8 cellular contexts compared by ENCODE assay signal in the genomic region with DNA sequence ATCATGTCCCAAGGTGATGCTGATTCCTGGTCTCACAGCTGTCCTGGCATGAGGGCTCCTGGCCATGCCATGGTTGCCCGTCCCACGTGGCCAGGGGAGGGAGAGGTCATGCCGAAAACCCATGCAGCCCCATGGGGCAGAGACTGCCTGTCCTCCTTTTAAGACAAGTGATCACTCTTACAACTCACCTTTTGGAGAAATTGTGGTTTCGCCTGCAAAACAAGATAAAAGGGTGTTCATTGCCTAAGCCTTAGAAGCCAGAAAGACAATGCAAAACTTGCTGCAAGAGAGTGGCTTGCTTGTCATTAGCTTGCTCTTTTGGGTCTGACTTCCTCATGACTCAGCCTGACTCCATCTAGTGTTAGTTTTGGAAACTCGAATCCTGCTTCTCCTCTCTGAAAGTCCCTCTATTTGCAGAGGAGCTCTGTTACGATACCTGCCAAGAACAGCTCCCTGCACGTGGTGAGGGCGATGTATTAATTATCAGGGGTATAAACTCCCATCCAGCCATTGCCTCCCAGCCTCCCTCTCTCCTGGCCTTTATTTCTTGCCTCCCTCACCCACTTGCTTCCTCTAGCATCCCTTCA. TPM values are rescaled to one million over a fixed set of nuclear protein-coding genes. Genes with fewer than 3 reads are reported as not detected.
DNase-seq lines count a peak whose midpoint lies in the region; ATAC-seq and TF ChIP-seq lines count a peak whose summit lies in the region.

No MANE protein-coding gene starts in this region.

- no peak overlapping the region for H3K4me3 Mint-ChIP-seq in MCF 10A (ENCODE audit: unreplicated experiment)
- no peak overlapping the region for H3K4me3 Mint-ChIP-seq in WTC11

- H3K9me3 ChIP-seq in breast epithelium (no peaks in the 10 kb centered on the region), hepatocyte (ENCODE audit: low read depth) (no peaks in the 10 kb centered on the region)

- POLR2A ChIA-PET in MCF 10A (lab: Yijun Ruan, JAX) (interaction anchor here (0.6 kb wide), 1 partner anchor 12 kb away, joined by 3 read pairs; no protein-coding TSS in a partner anchor), WTC11 (lab: Charles Lee) (no interaction called here)

- H3K4me1 ChIP-seq in breast epithelium (no peaks in the 10 kb centered on the region), hepatocyte (ENCODE audit: insufficient read depth) (no peaks in the 10 kb centered on the region)

- no peak overlapping the region for H3K4me2 ChIP-seq in hepatocyte

- H3K4me3 ChIP-seq in breast epithelium (no peak overlapping the region), hepatocyte (no peak overlapping the region)

- H3K27ac ChIP-seq in breast epithelium (no peak overlapping the region), hepatocyte (no peak overlapping the region)

- H3K27ac Mint-ChIP-seq in MCF 10A (ENCODE audit: low read depth, unreplicated experiment) (no peak overlapping the region), WTC11 (no peak overlapping the region)

- H3K27me3 Mint-ChIP-seq in MCF 10A (ENCODE audit: insufficient read depth, unreplicated experiment) (peaks cover 48% of the 10 kb centered on the region), WTC11 (ENCODE audit: low read depth) (peaks cover 4% of the 10 kb centered on the region; the same call in 1 of the 2 replicates)

- H3K27me3 ChIP-seq in breast epithelium (no peaks in the 10 kb centered on the region), hepatocyte (peaks cover 19% of the 10 kb centered on the region)

- TF ChIP-seq CTCF in MCF 10A (IDR thresholded peaks at IDR 0.05; ENCODE audit: unreplicated experiment) (no peak), breast epithelium (IDR thresholded peaks at IDR 0.05) (no peak), WTC11 (IDR thresholded peaks at IDR 0.05) (no peak), hepatocyte (IDR thresholded peaks at IDR 0.05; ENCODE audit: poor library complexity) (peak; percentile 50)

- 47% methylated on average over 8 of the region's 8 CpGs for WGBS in hepatocyte (ENCODE audit: low lambda C conversion rate, missing lambda C conversion rate)

- no peak for TF ChIP-seq POLR2A in breast epithelium (IDR thresholded peaks at IDR 0.05)

- no peaks in the 10 kb centered on the region for H3K36me3 Mint-ChIP-seq in MCF 10A (ENCODE audit: insufficient read depth, unreplicated experiment)
- no peaks in the 10 kb centered on the region for H3K36me3 Mint-ChIP-seq in WTC11

- H3K36me3 ChIP-seq in breast epithelium (no peaks in the 10 kb centered on the region), hepatocyte (replicated peaks; ENCODE audit: insufficient read depth, low read depth) (no peaks in the 10 kb centered on the region)

- H3K4me1 Mint-ChIP-seq in MCF 10A (ENCODE audit: insufficient read depth, unreplicated experiment) (peaks cover 6% of the 10 kb centered on the region), WTC11 (peaks cover 31% of the 10 kb centered on the region)

- no peaks in the 10 kb centered on the region for H3K9me3 Mint-ChIP-seq in MCF 10A (ENCODE audit: unreplicated experiment)
- H3K9me3 Mint-ChIP-seq in WTC11: peaks cover 5% of the 10 kb centered on the region; the same call in 1 of the 2 replicates

- no peak overlapping the region for H2AFZ ChIP-seq in hepatocyte

- ATAC-seq in WTC11: peak; percentile 61
- no peak for ATAC-seq in HG03571 (IDR thresholded peaks at IDR 0.05; ENCODE audit: unreplicated experiment)
- ATAC-seq in HG02798 (IDR thresholded peaks at IDR 0.05; ENCODE audit: poor library complexity, unreplicated experiment): no peak

- no TSS peak for BruUV-seq in MCF 10A (replicated peaks; lab: Mats Ljungman, UMichigan)

- intact Hi-C loops in MCF 10A (cut with micrococcal nuclease): loop anchor here (1.0 to 2.0 kb wide), 3 partner anchors 180 to 503 kb away; no protein-coding TSS in a partner anchor
- intact Hi-C loops in breast epithelium (cut with DNase I; ENCODE audit: low total_unique reads): no loop called here

- CTCF ChIA-PET in MCF 10A (lab: Yijun Ruan, JAX) (interaction anchor here (0.5 to 4.4 kb wide), 30 partner anchors 9 to 1076 kb away, joined by 3 to 44 read pairs (median 4); partner anchors contain the start of gene TMEM273), WTC11 (lab: Charles Lee) (interaction anchor here (0.6 to 1.9 kb wide), 30 partner anchors 10 to 505 kb away, joined by 3 to 12 read pairs (median 4); partner anchors contain the start of genes C10orf71 and VSTM4)

- no peaks in the 10 kb centered on the region for H3K9me2 ChIP-seq in hepatocyte (replicated peaks; ENCODE audit: insufficient read depth)

- H4K20me1 ChIP-seq in hepatocyte (ENCODE audit: insufficient read depth, poor library complexity, severe bottlenecking): no peaks in the 10 kb centered on the region

- DNase-seq in MCF 10A (ENCODE audit: unreplicated experiment): peak; percentile 55
- DNase-seq in breast epithelium (ENCODE audit: low spot score in 2 of 2): no peak
- DNase-seq in WTC11 (ENCODE audit: low spot score): no peak
- DNase-seq in hepatocyte (ENCODE audit: low spot score): peak; percentile 45
- no peak for DNase-seq in stimulated activated CD4-positive, alpha-beta T cell treated with anti-CD3 and anti-CD28 coated beads, Interleukin-2, amount 100 ng/mL, for 24 hours
- no peak for DNase-seq in DMS79 treated with DMSO at 0.1 percent for 48 hours (lab: John Stamatoyannopoulos, UW)

- no peaks in the 10 kb centered on the region for H3K79me2 ChIP-seq in hepatocyte

TF ChIP-seq in WTC11, 78 proteins besides CTCF, POLR2A, EP300 and RAD21 (continues in another document):
- TF ChIP-seq FOXP1 (CRISPR knock-in tag; IDR thresholded peaks at IDR 0.05; ENCODE audit: borderline replicate concordance) (no peak), ZNF138 (CRISPR knock-in tag; conservative IDR thresholded peaks at IDR 0.05) (no peak), MXD4 (CRISPR knock-in tag; IDR thresholded peaks at IDR 0.05; ENCODE audit: borderline replicate concordance) (no peak), CREM (CRISPR knock-in tag; IDR thresholded peaks at IDR 0.05) (no peak), TCF7 (CRISPR knock-in tag; IDR thresholded peaks at IDR 0.05; ENCODE audit: low read depth) (no peak), ZNF219 (CRISPR knock-in tag; IDR thresholded peaks at IDR 0.05; ENCODE audit: borderline replicate concordance) (no peak), STAT6 (CRISPR knock-in tag; conservative IDR thresholded peaks at IDR 0.05; ENCODE audit: low read depth) (no peak), MYBL2 (CRISPR knock-in tag; IDR thresholded peaks at IDR 0.05) (no peak), ZNF671 (CRISPR knock-in tag; IDR thresholded peaks at IDR 0.05) (no peak), EMX1 (CRISPR knock-in tag; IDR thresholded peaks at IDR 0.05) (no peak)
- TF ChIP-seq, protein P1, sequence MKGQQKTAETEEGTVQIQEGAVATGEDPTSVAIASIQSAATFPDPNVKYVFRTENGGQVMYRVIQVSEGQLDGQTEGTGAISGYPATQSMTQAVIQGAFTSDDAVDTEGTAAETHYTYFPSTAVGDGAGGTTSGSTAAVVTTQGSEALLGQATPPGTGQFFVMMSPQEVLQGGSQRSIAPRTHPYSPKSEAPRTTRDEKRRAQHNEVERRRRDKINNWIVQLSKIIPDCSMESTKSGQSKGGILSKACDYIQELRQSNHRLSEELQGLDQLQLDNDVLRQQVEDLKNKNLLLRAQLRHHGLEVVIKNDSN (CRISPR knock-in tag; IDR thresholded peaks at IDR 0.05): no peak
- TF ChIP-seq, protein P2, sequence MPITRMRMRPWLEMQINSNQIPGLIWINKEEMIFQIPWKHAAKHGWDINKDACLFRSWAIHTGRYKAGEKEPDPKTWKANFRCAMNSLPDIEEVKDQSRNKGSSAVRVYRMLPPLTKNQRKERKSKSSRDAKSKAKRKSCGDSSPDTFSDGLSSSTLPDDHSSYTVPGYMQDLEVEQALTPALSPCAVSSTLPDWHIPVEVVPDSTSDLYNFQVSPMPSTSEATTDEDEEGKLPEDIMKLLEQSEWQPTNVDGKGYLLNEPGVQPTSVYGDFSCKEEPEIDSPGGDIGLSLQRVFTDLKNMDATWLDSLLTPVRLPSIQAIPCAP (CRISPR knock-in tag; IDR thresholded peaks at IDR 0.05): no peak
- TF ChIP-seq, protein P3, sequence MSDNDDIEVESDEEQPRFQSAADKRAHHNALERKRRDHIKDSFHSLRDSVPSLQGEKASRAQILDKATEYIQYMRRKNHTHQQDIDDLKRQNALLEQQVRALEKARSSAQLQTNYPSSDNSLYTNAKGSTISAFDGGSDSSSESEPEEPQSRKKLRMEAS (CRISPR knock-in tag; IDR thresholded peaks at IDR 0.05): no peak

RNA-seq across cellular contexts. Expression of gene TMEM273, which starts 26.7 kb away (rescaled TPM):
- not detected in 2 replicates for total RNA-seq in MCF 10A (2022)
- 10 to 100 TPM in 2 of 3 donors, 1 to 10 TPM in 1; 9.1 to 29.8 (median 18.4) TPM for total RNA-seq in breast epithelium
- 0.09 to 0.39 TPM (median 0.27 TPM) in 3 replicates for total RNA-seq in WTC11 (2021)
- total RNA-seq in hepatocyte: 0.27 and 1.2 TPM in 2 replicates
- 1.9 TPM in 1 of 2 replicates, not detected in the other for polyA plus RNA-seq in hepatocyte

RNA-seq across cellular contexts. Expression of gene FAM170B, which starts 27.7 kb away (rescaled TPM):
- total RNA-seq in MCF 10A (2022) (not detected in 2 replicates), breast epithelium (not detected), WTC11 (2021) (not detected in 3 replicates), hepatocyte (not detected in 2 replicates)
- polyA plus RNA-seq in hepatocyte: not detected in 2 replicates

RNA-seq across cellular contexts. Expression of gene VSTM4, which starts 46.2 kb away (rescaled TPM):
- total RNA-seq in MCF 10A (2022) (not detected in 2 replicates), breast epithelium (10 to 100 TPM in 1 of 3 donors, 1 to 10 TPM in 2; 8.5 to 17.3 (median 9.5) TPM), WTC11 (2021) (0.66 to 0.72 TPM (median 0.71 TPM) in 3 replicates), hepatocyte (6.5 and 10.2 TPM in 2 replicates)
- polyA plus RNA-seq in hepatocyte: 8.5 and 9.0 TPM in 2 replicates

Comparison
In these comparisons a context has a peak if more than half of its experiments do, and no peak if none do; other contexts are left out.
1. DNase-seq: peak in MCF 10A (single experiment) and hepatocyte (single experiment); none in breast epithelium (0 of 2), WTC11 (single experiment), stimulated activated CD4-positive, alpha-beta T cell treated with anti-CD3 and anti-CD28 coated beads, Interleukin-2, amount 100 ng/mL, for 24 hours (0 of 2) and DMS79 treated with DMSO at 0.1 percent for 48 hours (single experiment).